Comparison of ENCODE assay signal across 8 cellular contexts in the genomic region with DNA sequence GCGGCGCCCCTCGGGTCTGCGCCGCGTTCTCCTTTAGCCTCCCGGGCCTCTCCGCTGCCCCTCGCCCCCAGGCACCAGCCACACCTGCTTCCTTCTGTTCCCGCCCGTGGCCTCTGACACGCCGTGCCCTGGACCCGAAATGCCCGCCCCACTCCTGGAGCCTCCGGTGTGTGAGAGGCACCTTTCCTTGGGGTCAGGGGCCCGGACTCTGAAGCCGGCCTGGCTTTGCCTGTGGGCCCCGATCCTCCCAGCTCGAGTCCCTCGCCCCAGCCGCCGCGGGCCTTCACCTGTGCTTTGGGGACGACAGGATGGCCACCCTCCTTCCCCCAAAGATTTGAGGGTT. TPM values are rescaled to one million over a fixed set of nuclear protein-coding genes. Genes with fewer than 3 reads are reported as not detected.
DNase-seq lines count a peak whose midpoint lies in the region; ATAC-seq, FAIRE-seq and TF ChIP-seq lines count a peak whose summit lies in the region.

No MANE protein-coding gene starts in this region.

- TF ChIP-seq RAD21 in GM12878 (IDR thresholded peaks at IDR 0.05; ENCODE audit: insufficient read depth, low read depth, low read length) = no peak

- TF ChIP-seq CTCF in HL-60 (IDR thresholded peaks at IDR 0.05; ENCODE audit: insufficient read depth, low read length) (no peak), GM12878 (IDR thresholded peaks at IDR 0.05 in 2 of 3, conservative IDR thresholded peaks at IDR 0.05 in 1 of 3; ENCODE audit: control insufficient read depth in 2 of 3, extremely low read depth in 1 of 3, insufficient read depth in 1 of 3, low read depth in 3 of 3, low read length in 3 of 3) (no peak), left lung (IDR thresholded peaks at IDR 0.05) (no peak), tibial artery (IDR thresholded peaks at IDR 0.05) (no peak)

- peak overlapping the region; percentile 78 for H3K4me2 ChIP-seq in GM12878 (ENCODE audit: control insufficient read depth, insufficient read depth)

- DNase-seq in HL-60 (ENCODE audit: low read depth in 1 of 2, low spot score in 1 of 2) (no peak), GM12878 (ENCODE audit: low read depth, low spot score) (no peak), left lung (peak in 1 of 2 donors; percentile 81), tibial artery (no peak), EL (no peak), cortex of kidney (lab: John Stamatoyannopoulos, UW) (no peak), hippocampal formation (lab: John Stamatoyannopoulos, UW) (no peak)

- in situ Hi-C loops in GM12878 (cut with MboI) = no loop called here

- peaks cover 7% of the 10 kb centered on the region; the same call in 1 of the 2 replicates for H3K4me1 ChIP-seq in GM12878 (ENCODE audit: control insufficient read depth, insufficient read depth, low read length)
- peaks cover 6 to 19% of the 10 kb centered on the region in 2 donors for H3K4me1 ChIP-seq in left lung
- peaks cover 0 to 23% (median 15%) of the 10 kb centered on the region in 4 donors for H3K4me1 ChIP-seq in tibial artery

- 22% methylated on average over 25 of the region's 25 CpGs for WGBS in GM12878 (ENCODE audit: insufficient coverage, insufficient replicate concordance, low lambda C conversion rate, missing lambda C conversion rate)

- peak overlapping the region; percentile 57 for H3K4me3 ChIP-seq in HL-60 (replicated peaks; ENCODE audit: insufficient read depth, low read length)
- H3K4me3 ChIP-seq in GM12878 = peak overlapping the region; percentile 77
- H3K4me3 ChIP-seq in left lung = peak overlapping the region; percentile 71 to 75
- peak overlapping the region; percentile 70 for H3K4me3 ChIP-seq in tibial artery

- H3K9ac ChIP-seq in GM12878 (ENCODE audit: control insufficient read depth, insufficient read depth, low read length) = peak overlapping the region; percentile 85

- no peaks in the 10 kb centered on the region for H3K9me3 ChIP-seq in GM12878 (replicated peaks; ENCODE audit: control insufficient read depth, insufficient read depth, low read length)
- no peaks in the 10 kb centered on the region for H3K9me3 ChIP-seq in left lung
- H3K9me3 ChIP-seq in tibial artery = no peaks in the 10 kb centered on the region

- BruUV-seq in GM12878 (replicated peaks; lab: Mats Ljungman, UMichigan) = no TSS peak

- H3K79me2 ChIP-seq in GM12878 (ENCODE audit: control insufficient read depth, insufficient read depth, low read length) = peaks cover 16% of the 10 kb centered on the region

- peak overlapping the region; percentile 82 for H3K27ac ChIP-seq in HL-60 (replicated peaks)
- peak overlapping the region; percentile 81 for H3K27ac ChIP-seq in GM12878 (ENCODE audit: control insufficient read depth, insufficient read depth)
- H3K27ac ChIP-seq in left lung = peak overlapping the region; percentile 83 to 91
- peak overlapping the region; percentile 84 to 85 for H3K27ac ChIP-seq in tibial artery

- RAD21 ChIA-PET in GM12878 (lab: Charles Lee; ENCODE audit: unreplicated experiment) = interaction anchor here (0.8 to 2.1 kb wide), 4 partner anchors 30 to 245 kb away, joined by 3 to 7 read pairs (median 4); partner anchors contain the start of gene GTSE1

- intact Hi-C loops in GM12878 (cut with micrococcal nuclease; ENCODE audit: unreplicated experiment) (loop anchor here (5.0 kb wide), 2 partner anchors 47 to 98 kb away; partner anchors contain the start of genes GTSE1 and PPARA), left lung (cut with DNase I) (no loop called here), tibial artery (cut with DNase I; ENCODE audit: low total_unique reads) (loop anchor here (10.0 kb wide), 1 partner anchor 126 kb away; no protein-coding TSS in a partner anchor)

- TF ChIP-seq POLR2A in GM12878 (IDR thresholded peaks at IDR 0.05; ENCODE audit: low read depth, low read length) = no peak

- SMC1A ChIA-PET in GM12878 (lab: Charles Lee; ENCODE audit: uncharacterized antibody, unreplicated experiment) = interaction anchor here (1.1 kb wide), 1 partner anchor 99 kb away, joined by 3 read pairs; no protein-coding TSS in a partner anchor

- no peak for FAIRE-seq in GM12878 (lab: Jason Lieb, UNC)

- no peak for TF ChIP-seq EP300 in GM12878 (IDR thresholded peaks at IDR 0.05; ENCODE audit: borderline replicate concordance in 1 of 2, control insufficient read depth in 1 of 2, low read depth in 2 of 2, low read length in 2 of 2)

- ATAC-seq in GM18868 (IDR thresholded peaks at IDR 0.05; ENCODE audit: unreplicated experiment) = peak; percentile 11
- ATAC-seq in GM12878 = peak; percentile 11; the same call in 2 of the 3 replicates
- ATAC-seq in left lung = peak; percentile 12

- H3K36me3 ChIP-seq in GM12878 (ENCODE audit: control insufficient read depth in 2 of 2, insufficient read depth in 2 of 2, low read length in 1 of 2) (no peaks in the 10 kb centered on the region), left lung (no peaks in the 10 kb centered on the region), tibial artery (peaks cover 0 to 9% (median 0%) of the 10 kb centered on the region in 3 donors)

- CTCF ChIA-PET in GM12878 (lab: Yijun Ruan, JAX) = interaction anchor here (0.7 to 1.2 kb wide), 4 partner anchors 18 to 244 kb away, joined by 3 to 5 read pairs (median 4); partner anchors contain the start of genes GTSE1 and TTC38

- peak overlapping the region; percentile 82 for H2AFZ ChIP-seq in GM12878 (ENCODE audit: control insufficient read depth, low read depth, low read length)

- POLR2A ChIA-PET in GM12878 (lab: Charles Lee) = interaction anchor here (1.3 kb wide), 1 partner anchor 46 kb away, joined by 9 read pairs; the partner anchor contains the start of gene GTSE1

- no peaks in the 10 kb centered on the region for H4K20me1 ChIP-seq in GM12878 (ENCODE audit: control insufficient read depth, insufficient read depth)

- no peaks in the 10 kb centered on the region for H3K27me3 ChIP-seq in HL-60 (ENCODE audit: insufficient read depth, poor library complexity, severe bottlenecking)
- no peaks in the 10 kb centered on the region for H3K27me3 ChIP-seq in GM12878 (replicated peaks in 1 of 2; ENCODE audit: control insufficient read depth in 2 of 2, insufficient read depth in 2 of 2, low read length in 1 of 2)
- H3K27me3 ChIP-seq in left lung = no peaks in the 10 kb centered on the region
- H3K27me3 ChIP-seq in tibial artery = no peaks in the 10 kb centered on the region

RNA-seq across cellular contexts. Expression of gene CDPF1, which starts 0.7 kb away (rescaled TPM):
- 12.0 and 17.1 TPM in 2 replicates for total RNA-seq in GM12878 (2013; cell fraction: nucleolus; rRNA removed)
- total RNA-seq in GM12878 (2014; rRNA removed) (11.1 and 13.3 TPM in 2 replicates), GM12878 (2014; rRNA removed; fragmentation: Illumina TruSeq; extraction: Trizol) (5.5 and 6.1 TPM in 2 replicates), GM12878 (2021) (7.2 and 7.8 TPM in 2 replicates), left lung (1 to 10 TPM; 7.7 to 8.6 TPM)
- 5.1 TPM for polyA plus RNA-seq in GM12878 (2011; ENCODE audit: low read depth)
- polyA plus RNA-seq in GM12878 (2011; rRNA removed) (7.4 and 8.6 TPM in 2 replicates), GM12878 (2014; fragmentation: Illumina TruSeq; extraction: Trizol) (3.1 and 6.4 TPM in 2 replicates), GM12878 (2014; fragmentation: Nextera tagmentation; extraction: Ambion mirVana) (1 to 10 TPM; 1.0 to 2.2 TPM), GM12878 (2014; rRNA removed) (13.0 and 22.4 TPM in 2 replicates), GM12878 (2016; fragmentation: Nextera tagmentation; extraction: Ambion mirVana) (10 to 100 TPM; 15.5 to 18.2 TPM)
- 12.3 and 17.6 TPM in 2 replicates for polyA plus RNA-seq in GM12878 (2011; cell fraction: cytosol; rRNA removed)
- polyA plus RNA-seq in GM12878 (2011; cell fraction: nucleus; rRNA removed) = 29.8 and 30.2 TPM in 2 replicates
- 8.3 and 9.1 TPM in 2 replicates for polyA plus RNA-seq in GM12878 (2012)
- polyA minus RNA-seq in GM12878 (2011; rRNA and poly(A)+ RNA removed) = 2.0 and 5.4 TPM in 2 replicates
- polyA minus RNA-seq in GM12878 (2011; cell fraction: cytosol; rRNA and poly(A)+ RNA removed) = 0.94 and 1.5 TPM in 2 replicates
- 3.9 and 5.1 TPM in 2 replicates for polyA minus RNA-seq in GM12878 (2011; cell fraction: nucleus; rRNA and poly(A)+ RNA removed)

RNA-seq across cellular contexts. Expression of gene PKDREJ, which starts 12.4 kb away (rescaled TPM):
- not detected in 2 replicates for total RNA-seq in GM12878 (2013; cell fraction: nucleolus; rRNA removed)
- not detected in 2 replicates for total RNA-seq in GM12878 (2014; rRNA removed)
- not detected in 2 replicates for total RNA-seq in GM12878 (2014; rRNA removed; fragmentation: Illumina TruSeq; extraction: Trizol)
- not detected in 2 replicates for total RNA-seq in GM12878 (2021)
- polyA plus RNA-seq in GM12878 (2011; ENCODE audit: low read depth) = not detected
- not detected in 2 replicates for polyA plus RNA-seq in GM12878 (2011; rRNA removed)
- not detected in 2 replicates for polyA plus RNA-seq in GM12878 (2011; cell fraction: cytosol; rRNA removed)
- not detected in 2 replicates for polyA plus RNA-seq in GM12878 (2011; cell fraction: nucleus; rRNA removed)
- polyA plus RNA-seq in GM12878 (2012) = 0.01 and 0.03 TPM in 2 replicates
- not detected in 2 replicates for polyA plus RNA-seq in GM12878 (2014; fragmentation: Illumina TruSeq; extraction: Trizol)
- under 1 TPM in 1 of 2 experiments, not detected in 1; 0.02 TPM for polyA plus RNA-seq in GM12878 (2014; fragmentation: Nextera tagmentation; extraction: Ambion mirVana)
- 0.01 TPM in 1 of 2 replicates, not detected in the other for polyA plus RNA-seq in GM12878 (2014; rRNA removed)
- polyA plus RNA-seq in GM12878 (2016; fragmentation: Nextera tagmentation; extraction: Ambion mirVana) = under 1 TPM in 1 of 2 experiments, not detected in 1; 0.03 TPM
- polyA minus RNA-seq in GM12878 (2011; rRNA and poly(A)+ RNA removed) = not detected in 2 replicates
- not detected in 2 replicates for polyA minus RNA-seq in GM12878 (2011; cell fraction: cytosol; rRNA and poly(A)+ RNA removed)
- polyA minus RNA-seq in GM12878 (2011; cell fraction: nucleus; rRNA and poly(A)+ RNA removed) = not detected in 2 replicates
- total RNA-seq in left lung = under 1 TPM in 1 of 2 donors, not detected in 1; 0.05 TPM

RNA-seq across cellular contexts. Expression of gene TTC38, which starts 17.1 kb away (rescaled TPM):
- total RNA-seq in GM12878 (2013; cell fraction: nucleolus; rRNA removed) = 53.3 and 65.3 TPM in 2 replicates
- 14.7 and 19.1 TPM in 2 replicates for total RNA-seq in GM12878 (2014; rRNA removed)
- 6.8 and 7.6 TPM in 2 replicates for total RNA-seq in GM12878 (2014; rRNA removed; fragmentation: Illumina TruSeq; extraction: Trizol)
- 11.2 and 13.7 TPM in 2 replicates for total RNA-seq in GM12878 (2021)
- polyA plus RNA-seq in GM12878 (2011; ENCODE audit: low read depth) = 12.1 TPM
- 26.1 and 39.9 TPM in 2 replicates for polyA plus RNA-seq in GM12878 (2011; rRNA removed)
- polyA plus RNA-seq in GM12878 (2011; cell fraction: cytosol; rRNA removed) = 53.7 and 71.4 TPM in 2 replicates
- polyA plus RNA-seq in GM12878 (2011; cell fraction: nucleus; rRNA removed) = 75.9 and 82.3 TPM in 2 replicates
- 17.4 and 19.3 TPM in 2 replicates for polyA plus RNA-seq in GM12878 (2012)
- 3.1 and 6.5 TPM in 2 replicates for polyA plus RNA-seq in GM12878 (2014; fragmentation: Illumina TruSeq; extraction: Trizol)
- 1 to 10 TPM in 1 of 2 experiments, under 1 TPM in 1; 0.58 to 1.6 TPM for polyA plus RNA-seq in GM12878 (2014; fragmentation: Nextera tagmentation; extraction: Ambion mirVana)
- 12.3 and 19.4 TPM in 2 replicates for polyA plus RNA-seq in GM12878 (2014; rRNA removed)
- polyA plus RNA-seq in GM12878 (2016; fragmentation: Nextera tagmentation; extraction: Ambion mirVana) = 10 to 100 TPM; 17.5 to 17.9 TPM
- polyA minus RNA-seq in GM12878 (2011; rRNA and poly(A)+ RNA removed) = 27.6 and 44.5 TPM in 2 replicates
- polyA minus RNA-seq in GM12878 (2011; cell fraction: cytosol; rRNA and poly(A)+ RNA removed) = 17.1 and 18.6 TPM in 2 replicates
- polyA minus RNA-seq in GM12878 (2011; cell fraction: nucleus; rRNA and poly(A)+ RNA removed) = 20.3 and 27.9 TPM in 2 replicates
- 10 to 100 TPM; 26.8 to 30.8 TPM for total RNA-seq in left lung

RNA-seq across cellular contexts. Expression of gene GTSE1, which starts 45.9 kb away (rescaled TPM):
- total RNA-seq in GM12878 (2013; cell fraction: nucleolus; rRNA removed) = 24.9 and 27.6 TPM in 2 replicates
- 25.9 and 27.4 TPM in 2 replicates for total RNA-seq in GM12878 (2014; rRNA removed)
- total RNA-seq in GM12878 (2014; rRNA removed; fragmentation: Illumina TruSeq; extraction: Trizol) = 21.8 and 23.3 TPM in 2 replicates
- total RNA-seq in GM12878 (2021) = 43.9 and 46.2 TPM in 2 replicates
- 9.6 TPM for polyA plus RNA-seq in GM12878 (2011; ENCODE audit: low read depth)
- polyA plus RNA-seq in GM12878 (2011; rRNA removed) = 15.9 and 21.6 TPM in 2 replicates
- polyA plus RNA-seq in GM12878 (2011; cell fraction: cytosol; rRNA removed) = 25.5 and 28.6 TPM in 2 replicates
- 32.2 and 57.3 TPM in 2 replicates for polyA plus RNA-seq in GM12878 (2011; cell fraction: nucleus; rRNA removed)
- polyA plus RNA-seq in GM12878 (2012) = 17.0 and 17.2 TPM in 2 replicates
- polyA plus RNA-seq in GM12878 (2014; fragmentation: Illumina TruSeq; extraction: Trizol) = 30.8 and 37.1 TPM in 2 replicates
- polyA plus RNA-seq in GM12878 (2014; fragmentation: Nextera tagmentation; extraction: Ambion mirVana) = 1 to 10 TPM; 6.6 to 10.0 TPM
- polyA plus RNA-seq in GM12878 (2014; rRNA removed) = 43.0 and 45.2 TPM in 2 replicates
- polyA plus RNA-seq in GM12878 (2016; fragmentation: Nextera tagmentation; extraction: Ambion mirVana) = 10 to 100 TPM; 43.9 to 44.5 TPM
- 11.3 and 18.4 TPM in 2 replicates for polyA minus RNA-seq in GM12878 (2011; rRNA and poly(A)+ RNA removed)
- 15.4 and 17.2 TPM in 2 replicates for polyA minus RNA-seq in GM12878 (2011; cell fraction: cytosol; rRNA and poly(A)+ RNA removed)
- polyA minus RNA-seq in GM12878 (2011; cell fraction: nucleus; rRNA and poly(A)+ RNA removed) = 9.9 and 17.7 TPM in 2 replicates
- 1 to 10 TPM; 1.5 to 6.4 TPM for total RNA-seq in left lung

Comparison
In these comparisons a context has a peak if more than half of its experiments do, and no peak if none do; other contexts are left out.
1. intact Hi-C loops: an anchor here in GM12878 (5.0 kb wide) and tibial artery (10.0 kb wide); none called in left lung.